18 cellular contexts compared by ENCODE assay signal in genomic region chr16:86478779-86479178, GRCh38. TPM values are rescaled to one million over a fixed set of nuclear protein-coding genes. Genes with fewer than 3 reads are reported as not detected.
DNase-seq lines count a peak whose midpoint lies in the region; ATAC-seq, FAIRE-seq and TF ChIP-seq lines count a peak whose summit lies in the region.
"Had no signal": no experiment of that assay in that cellular context is flagged by ENCODE, and none has a peak within 500 bp of the region (broad histone marks: within the 10 kb centered on the region; RNA-seq: fewer than 3 reads in every experiment).

No MANE protein-coding gene starts in this region.

- no peaks in the 10 kb centered on the region for H3K4me1 ChIP-seq in small intestine (ENCODE audit: control insufficient read depth in 2 of 2, insufficient read depth in 1 of 2, low read depth in 1 of 2, low read length in 1 of 2)

- H3K27me3 Mint-ChIP-seq in WTC11 (ENCODE audit: low read depth): peaks cover 3% of the 10 kb centered on the region
- peaks cover 75% of the 10 kb centered on the region for H3K27me3 Mint-ChIP-seq in chondrocyte (ENCODE audit: low read depth)

- peaks cover 7% of the 10 kb centered on the region for H3K9me3 Mint-ChIP-seq in WTC11
- H3K9me3 Mint-ChIP-seq in chondrocyte (ENCODE audit: low read depth): peaks cover under 1% of the 10 kb centered on the region

- FAIRE-seq in G401.6 (lab: Jason Lieb, UNC) (peak; percentile 96), frontal cortex (lab: Jason Lieb, UNC) (peak; percentile 99), small intestine (lab: Jason Lieb, UNC) (peak; percentile 96)
- FAIRE-seq: GM12878 had no signal

- DNase-seq in WTC11 (ENCODE audit: low spot score): no peak
- DNase-seq in frontal cortex (ENCODE audit: low spot score in 2 of 2): no peak
- DNase-seq in small intestine: no peak
- no peak for DNase-seq in chondrocyte (ENCODE audit: low spot score)
- DNase-seq in NCI-H748 (lab: John Stamatoyannopoulos, UW; ENCODE audit: unreplicated experiment): no peak
- DNase-seq: 8988T; Calu3; CD4-positive, alpha-beta memory T cell; COR-L47; DMS53; DMS79 treated with DMSO at 0.1 percent for 48 hours; H9 had no signal

- no peaks in the 10 kb centered on the region for H3K9me3 ChIP-seq in small intestine (ENCODE audit: control insufficient read depth, low read depth)

- TF ChIP-seq CTCF in WTC11 (IDR thresholded peaks at IDR 0.05) (no peak), chondrocyte (IDR thresholded peaks at IDR 0.05) (no peak)

- peaks cover 11% of the 10 kb centered on the region for H3K4me1 Mint-ChIP-seq in WTC11
- H3K4me1 Mint-ChIP-seq in chondrocyte (ENCODE audit: low read depth): peaks cover 6% of the 10 kb centered on the region
- H3K4me1 Mint-ChIP-seq: CD4-positive, alpha-beta memory T cell had no signal

- H3K4me3 Mint-ChIP-seq in WTC11 (no peak overlapping the region), chondrocyte (ENCODE audit: unreplicated experiment) (no peak overlapping the region)
- H3K4me3 Mint-ChIP-seq: CD4-positive, alpha-beta memory T cell; GM23338 had no signal

- POLR2A ChIA-PET in WTC11 (lab: Charles Lee): no interaction called here

- no peak overlapping the region for H3K27ac ChIP-seq in small intestine (ENCODE audit: low read depth in 1 of 2, low read length in 1 of 2)

- H3K27ac Mint-ChIP-seq in WTC11 (no peak overlapping the region), chondrocyte (ENCODE audit: unreplicated experiment) (no peak overlapping the region)
- H3K27ac Mint-ChIP-seq: CD4-positive, alpha-beta memory T cell; GM23338; H9 had no signal

- no peak overlapping the region for H3K4me3 ChIP-seq in small intestine (ENCODE audit: low read depth in 1 of 2, low read length in 2 of 2)
- H3K4me3 ChIP-seq: GM12878, GM23338 had no signal

- H3K36me3 Mint-ChIP-seq in WTC11: peaks cover 3% of the 10 kb centered on the region; the same call in 1 of the 2 replicates
- peaks cover 2% of the 10 kb centered on the region for H3K36me3 Mint-ChIP-seq in chondrocyte (ENCODE audit: low read depth)
- H3K36me3 Mint-ChIP-seq: CD4-positive, alpha-beta memory T cell had no signal

- H3K36me3 ChIP-seq in small intestine (ENCODE audit: control insufficient read depth in 2 of 2, insufficient read depth in 2 of 2, low read length in 2 of 2): no peaks in the 10 kb centered on the region

- peaks cover 0 to 3% of the 10 kb centered on the region in 2 donors for H3K27me3 ChIP-seq in small intestine (ENCODE audit: control insufficient read depth in 2 of 2, insufficient read depth in 2 of 2, low read length in 2 of 2)

- CTCF ChIA-PET in WTC11 (lab: Charles Lee): no interaction called here

- ATAC-seq in WTC11: no peak
- ATAC-seq in GM18517 (IDR thresholded peaks at IDR 0.05; ENCODE audit: unreplicated experiment): no peak
- ATAC-seq: GM12878, GM23338 had no signal

TF ChIP-seq in WTC11, 78 proteins besides CTCF, POLR2A, EP300 and RAD21:
- peak; percentile 91 for TF ChIP-seq HMGA2 (CRISPR knock-in tag; IDR thresholded peaks at IDR 0.05)
- TF ChIP-seq ZSCAN18 (CRISPR knock-in tag; IDR thresholded peaks at IDR 0.05): no peak
- no peak for TF ChIP-seq E2F5 (CRISPR knock-in tag; IDR thresholded peaks at IDR 0.05)

RNA-seq across cellular contexts. Expression of gene FOXF1, which starts 31.5 kb away (rescaled TPM):
- 0.09 to 0.14 TPM in 2 of 3 replicates, not detected in the other for total RNA-seq in WTC11 (2021)
- 0.41 TPM for total RNA-seq in frontal cortex
- 1 to 10 TPM in 2 of 3 donors, not detected in 1; 4.6 to 7.2 TPM for polyA plus RNA-seq in small intestine
- not detected in 3 replicates for total RNA-seq in chondrocyte
- total RNA-seq: A673; Calu3; CD4-positive, alpha-beta memory T cell; G401; GM12878; H9 had no signal
- polyA plus RNA-seq: CD4-positive, alpha-beta memory T cell had no signal
